Comparison of ENCODE assay signal across 1 cellular context in genomic region chr3:150623945-150624344, GRCh38.
TF ChIP-seq lines count a peak whose summit lies in the region.

No MANE protein-coding gene starts in this region.

TF ChIP-seq in A549, 52 proteins besides CTCF, POLR2A, EP300 and RAD21 (continued from another document):
- TF ChIP-seq PBX3 (IDR thresholded peaks at IDR 0.05): no peak
- TF ChIP-seq SMC3 (IDR thresholded peaks at IDR 0.05): no peak
